In genomic region chr5:3609120-3609681, GRCh38 we compare ENCODE assay signal across 28 cellular contexts. TPM values are rescaled to one million over a fixed set of nuclear protein-coding genes. Genes with fewer than 3 reads are reported as not detected.
"Had no signal": no experiment of that assay in that cellular context is flagged by ENCODE, and none has a peak within 500 bp of the region (broad histone marks: within the 10 kb centered on the region; RNA-seq: fewer than 3 reads in every experiment).

No MANE protein-coding gene starts in this region.

- ATAC-seq: activated CD8-positive, alpha-beta T cell treated with anti-CD3 and anti-CD28 coated beads for 36 hours; PC-3 had no signal

- H3K9me3 ChIP-seq: ascending aorta, Peyer's patch, SK-N-SH had no signal

- H3K4me2 ChIP-seq: SK-N-SH had no signal

- DNase-seq: activated CD4-positive, alpha-beta T cell treated with anti-CD3 and anti-CD28 coated beads, Interleukin-2, amount 10 ng/mL, durations not matched to agents 24 days and 14 days; activated CD4-positive, alpha-beta T cell treated with anti-CD3 and anti-CD28 coated beads, Interleukin-2, amount 50 U/mL, for 4 hours; activated CD8-positive, alpha-beta T cell treated with anti-CD3 and anti-CD28 coated beads for 36 hours; activated gamma-delta T cell; activated naive CD4-positive, alpha-beta T cell treated with Interleukin-2 at 50 U/mL for 16 hours; activated naive CD8-positive, alpha-beta T cell treated with anti-CD3 and anti-CD28 coated beads, Interleukin-2, amount 10 ng/mL, durations not matched to agents 7 days and 5 days; activated T-cell treated with anti-CD3 and anti-CD28 coated beads, Interleukin-2, amount 50 U/mL, for 24 hours; amygdala; Kasumi-1; MM.1S; MV-4-11; NCI-H1092; NCI-H1436 treated with DMSO at 0.1 percent for 48 hours; NCI-H1694 treated with DMSO at 0.1 percent for 48 hours; NCI-H2029; NCI-H345; NCI-H524 treated with DMSO at 0.1 percent for 48 hours; NK-92 treated with Interleukin-12 subunit alpha and Interleukin-12 subunit beta, amount 100 ng/mL, for 24 hours; PC-3; Peyer's patch; RPMI8226; SHP77 treated with DMSO at 0.1 percent for 48 hours; SK-N-SH had no signal

- H3K4me1 ChIP-seq: ascending aorta, Peyer's patch, SJSA1 had no signal

- H3K36me3 ChIP-seq: ascending aorta, Peyer's patch, SJSA1 had no signal

- H3K27me3 ChIP-seq: ascending aorta, SJSA1 had no signal

- H3K27ac ChIP-seq: ascending aorta, Peyer's patch, SJSA1 had no signal

- H3K9ac ChIP-seq: SK-N-SH had no signal

- H3K4me3 ChIP-seq: ascending aorta, Peyer's patch, SJSA1 had no signal

RNA-seq across cellular contexts. Expression of gene IRX1, which starts 13.6 kb away (rescaled TPM):
- total RNA-seq: activated CD4-positive, alpha-beta T cell treated with anti-CD3 and anti-CD28 coated beads, Interleukin-2, amount 10 ng/mL, durations not matched to agents 24 days and 14 days; activated CD8-positive, alpha-beta memory T cell treated with anti-CD3 and anti-CD28 coated beads for 36 hours; activated CD8-positive, alpha-beta T cell treated with anti-CD3 and anti-CD28 coated beads for 36 hours; activated naive CD8-positive, alpha-beta T cell treated with anti-CD3 and anti-CD28 coated beads, Interleukin-2, amount 10 ng/mL, durations not matched to agents 7 days and 5 days; activated T-helper 2 cell treated with anti-CD3 and anti-CD28 coated beads, Interferon-gamma antibody, Interleukin-2, Interleukin-4, amounts not matched to agents 10 μg/mL and 5 μg/mL and 100 μg/mL, durations not matched to agents 14 hours and 24 hours and 36 hours; NCI-H460; PC-3; Peyer's patch; SJSA1 had no signal
